Comparison of ENCODE assay signal across 2 cellular contexts in genomic region chr16:84014570-84015327, GRCh38.
TF ChIP-seq lines count a peak whose summit lies in the region.

No MANE protein-coding gene starts in this region.

TF ChIP-seq in A549, 52 proteins besides CTCF, POLR2A, EP300 and RAD21:
- no peak for TF ChIP-seq USF2 (IDR thresholded peaks at IDR 0.05)

TF ChIP-seq in GM23338, 12 proteins besides CTCF, POLR2A, EP300 and RAD21:
- TF ChIP-seq ZNF114 (CRISPR knock-in tag; IDR thresholded peaks at IDR 0.05): no peak
- no peak for TF ChIP-seq ETS1 (IDR thresholded peaks at IDR 0.05)
- no peak for TF ChIP-seq POLR2AphosphoS5 (IDR thresholded peaks at IDR 0.05; ENCODE audit: low read depth)
- no peak for TF ChIP-seq ZNF331 (CRISPR knock-in tag; IDR thresholded peaks at IDR 0.05; ENCODE audit: low read depth)
- TF ChIP-seq ZNF462 (CRISPR knock-in tag; IDR thresholded peaks at IDR 0.05): no peak
- TF ChIP-seq EZH2 (IDR thresholded peaks at IDR 0.05; ENCODE audit: low read depth, unreplicated experiment): no peak
- no peak for TF ChIP-seq REST (IDR thresholded peaks at IDR 0.05; ENCODE audit: unreplicated experiment)
- no peak for TF ChIP-seq EZH2phosphoT487 (IDR thresholded peaks at IDR 0.05; ENCODE audit: unreplicated experiment)
- TF ChIP-seq JUNB (IDR thresholded peaks at IDR 0.05; ENCODE audit: unreplicated experiment): no peak
- no peak for TF ChIP-seq NANOG (IDR thresholded peaks at IDR 0.05; ENCODE audit: borderline replicate concordance)
- no peak for TF ChIP-seq STAT1 (IDR thresholded peaks at IDR 0.05; ENCODE audit: unreplicated experiment)
- no peak for TF ChIP-seq CREB1 (CRISPR knock-in tag; IDR thresholded peaks at IDR 0.05; ENCODE audit: low read depth)
